In the genomic region with DNA sequence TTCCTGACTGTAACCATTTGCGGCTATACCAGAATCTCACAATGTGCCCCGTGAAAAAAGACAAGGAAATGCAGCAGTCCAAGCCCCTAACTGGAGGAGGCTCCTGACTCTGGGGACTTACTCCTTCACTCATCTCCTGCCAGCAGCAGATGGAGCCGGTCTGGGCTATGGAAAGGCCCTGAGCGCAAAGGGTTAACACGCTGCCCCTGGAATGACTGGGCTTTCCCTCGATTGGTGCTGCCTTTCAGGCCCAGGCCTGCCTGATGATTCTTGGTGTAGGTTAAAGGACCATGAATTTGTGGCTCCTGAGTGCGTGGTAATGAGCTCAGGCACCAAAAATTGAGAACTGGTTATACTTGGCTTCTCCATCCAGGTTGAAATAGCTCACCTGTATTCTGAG, we compare ENCODE assay signal across 23 cellular contexts. TPM values are rescaled to one million over a fixed set of nuclear protein-coding genes. Genes with fewer than 3 reads are reported as not detected.
DNase-seq lines count a peak whose midpoint lies in the region; ATAC-seq and TF ChIP-seq lines count a peak whose summit lies in the region.
"Had no signal": no experiment of that assay in that cellular context is flagged by ENCODE, and none has a peak within 500 bp of the region (broad histone marks: within the 10 kb centered on the region; RNA-seq: fewer than 3 reads in every experiment).

No MANE protein-coding gene starts in this region.

- 100% methylated on average over 2 of the region's 7 CpGs for WGBS in gastroesophageal sphincter (ENCODE audit: low coverage in 1 of 2), 2 donors

- TF ChIP-seq EP300 in gastroesophageal sphincter (IDR thresholded peaks at IDR 0.05): no peak

- H3K27ac ChIP-seq in gastroesophageal sphincter (peak overlapping the region in 3 of 4 donors; percentile 45 to 62 (median 52)), subcutaneous abdominal adipose tissue (ENCODE audit: low read depth, low read length) (peak overlapping the region; percentile 90)
- H3K27ac ChIP-seq: brain microvascular endothelial cell, VCaP had no signal

- H3K9me3 ChIP-seq in adipocyte (ENCODE audit: control insufficient read depth, low read length) (peaks cover 9% of the 10 kb centered on the region), gastroesophageal sphincter (peaks cover 0 to 10% (median 0%) of the 10 kb centered on the region in 3 donors), subcutaneous abdominal adipose tissue (ENCODE audit: control insufficient read depth in 5 of 5, low read length in 5 of 5) (peaks cover 0 to 15% (median 6%) of the 10 kb centered on the region in 5 donors)
- H3K9me3 ChIP-seq: ovary, tibial nerve had no signal

- DNase-seq in NCI-H1694 treated with DMSO at 0.1 percent for 48 hours (lab: John Stamatoyannopoulos, UW) (peak; percentile 56), adipocyte (ENCODE audit: low read depth) (no peak), SHP77 treated with DMSO at 0.1 percent for 48 hours (lab: John Stamatoyannopoulos, UW) (no peak), SKM-1 (lab: John Stamatoyannopoulos, UW; ENCODE audit: unreplicated experiment) (no peak), hepatic stellate cell (ENCODE audit: low spot score) (no peak)
- DNase-seq: activated CD8-positive, alpha-beta memory T cell treated with anti-CD3 and anti-CD28 coated beads for 24 hours; activated T-cell treated with anti-CD3 and anti-CD28 coated beads, Interleukin-2, amount 50 U/mL, for 72 hours; brain microvascular endothelial cell; dermis blood vessel endothelial cell; erythroblast; head of caudate nucleus; MV-4-11; naive thymus-derived CD4-positive, alpha-beta T cell; NCI-H2029 treated with DMSO at 0.1 percent for 48 hours; NCI-H526; ovary; SHP77; stimulated activated naive CD4-positive, alpha-beta T cell had no signal

- no peak for TF ChIP-seq CTCF in gastroesophageal sphincter (IDR thresholded peaks at IDR 0.05)

- H3K9ac ChIP-seq in adipocyte (ENCODE audit: low read length) (peak overlapping the region; percentile 77), subcutaneous abdominal adipose tissue (ENCODE audit: low read length in 5 of 5) (peak overlapping the region in 1 of 5 donors; percentile 10)

- H3K36me3 ChIP-seq in adipocyte (ENCODE audit: control insufficient read depth, insufficient read depth, low read length, severe bottlenecking): no peaks in the 10 kb centered on the region
- no peaks in the 10 kb centered on the region for H3K36me3 ChIP-seq in gastroesophageal sphincter
- no peaks in the 10 kb centered on the region for H3K36me3 ChIP-seq in subcutaneous abdominal adipose tissue (ENCODE audit: control insufficient read depth in 5 of 5, insufficient read depth in 5 of 5, low read length in 5 of 5)
- H3K36me3 ChIP-seq: brain microvascular endothelial cell, ovary, tibial nerve had no signal

- ATAC-seq in gastroesophageal sphincter: no peak
- ATAC-seq: activated naive CD4-positive, alpha-beta T cell treated with anti-CD3 and anti-CD28 coated beads, Interleukin-2, amount 50 U/mL, for 72 hours; activated T-cell treated with anti-CD3 and anti-CD28 coated beads, Interleukin-2, amount 50 U/mL, for 72 hours; naive thymus-derived CD4-positive, alpha-beta T cell had no signal

- H3K4me1 ChIP-seq in adipocyte (ENCODE audit: control insufficient read depth, insufficient read depth, low read length) (peaks cover 85% of the 10 kb centered on the region), gastroesophageal sphincter (peaks cover 0 to 27% (median 12%) of the 10 kb centered on the region in 3 donors), subcutaneous abdominal adipose tissue (ENCODE audit: control insufficient read depth in 5 of 5, insufficient read depth in 5 of 5, low read length in 5 of 5) (peaks cover 9 to 66% (median 59%) of the 10 kb centered on the region in 5 donors)

- H3K27me3 ChIP-seq in adipocyte (replicated peaks; ENCODE audit: control insufficient read depth, insufficient read depth, low read length): no peaks in the 10 kb centered on the region
- H3K27me3 ChIP-seq in gastroesophageal sphincter: no peaks in the 10 kb centered on the region
- H3K27me3 ChIP-seq in subcutaneous abdominal adipose tissue (ENCODE audit: control insufficient read depth in 5 of 5, insufficient read depth in 4 of 5, low read length in 5 of 5): no peaks in the 10 kb centered on the region
- H3K27me3 ChIP-seq: brain microvascular endothelial cell, ovary, tibial nerve had no signal

- no peak for TF ChIP-seq POLR2A in gastroesophageal sphincter (IDR thresholded peaks at IDR 0.05)

- no peak overlapping the region for H3K4me3 ChIP-seq in adipocyte (ENCODE audit: low read length)
- H3K4me3 ChIP-seq in gastroesophageal sphincter: no peak overlapping the region
- H3K4me3 ChIP-seq in subcutaneous abdominal adipose tissue (ENCODE audit: low read depth in 1 of 5, low read length in 5 of 5): no peak overlapping the region
- H3K4me3 ChIP-seq: ovary, tibial nerve had no signal

RNA-seq across cellular contexts. Expression of gene GALNT15, which starts 42.3 kb away (rescaled TPM):
- total RNA-seq in gastroesophageal sphincter: 100 to 1,000 TPM in 3 of 4 donors, 10 to 100 TPM in 1; 75.4 to 297 (median 134) TPM
